ENCODE assay signal across 1 cellular context in genomic region chr13:54029226-54029625, GRCh38.
TF ChIP-seq lines count a peak whose summit lies in the region.

No MANE protein-coding gene starts in this region.

TF ChIP-seq in HEK293T, 16 proteins besides CTCF, POLR2A, EP300 and RAD21 (continued from another document):
- TF ChIP-seq PKNOX1 (IDR thresholded peaks at IDR 0.05) (no peak), L3MBTL2 (conservative IDR thresholded peaks at IDR 0.05) (no peak), BHLHE40 (IDR thresholded peaks at IDR 0.05; ENCODE audit: borderline replicate concordance) (no peak), FOXM1 (IDR thresholded peaks at IDR 0.05; ENCODE audit: borderline replicate concordance) (no peak), ELF4 (IDR thresholded peaks at IDR 0.05) (no peak), TARDBP (IDR thresholded peaks at IDR 0.05) (no peak), FOXA1 (IDR thresholded peaks at IDR 0.05) (no peak), ARNT (IDR thresholded peaks at IDR 0.05) (no peak)
